In genomic region chr19:893775-894090, GRCh38 we compare ENCODE assay signal across 8 cellular contexts. TPM values are rescaled to one million over a fixed set of nuclear protein-coding genes. Genes with fewer than 3 reads are reported as not detected.
DNase-seq lines count a peak whose midpoint lies in the region; ATAC-seq and TF ChIP-seq lines count a peak whose summit lies in the region.
"Had no signal": no experiment of that assay in that cellular context is flagged by ENCODE, and none has a peak within 500 bp of the region (broad histone marks: within the 10 kb centered on the region; RNA-seq: fewer than 3 reads in every experiment).

No MANE protein-coding gene starts in this region.

- peaks cover 6 to 7% of the 10 kb centered on the region in 2 experiments for H3K4me1 Mint-ChIP-seq in H9
- H3K4me1 Mint-ChIP-seq in stimulated activated naive B cell treated with anti-CD40 and anti-IgM and Interleukin-4, amounts not matched to agents 10 μg/mL and 1 μg/mL and 100 μg/mL, for 72 hours: peaks cover 20 to 37% of the 10 kb centered on the region in 2 donors

- WGBS in H9 (ENCODE audit: extremely low coverage, insufficient read length, low lambda C conversion rate): no CpG with 5 or more reads among the region's 12 CpGs
- 87% methylated on average over 12 of the region's 12 CpGs for WGBS in hepatocyte (ENCODE audit: low lambda C conversion rate, missing lambda C conversion rate)
- no CpG with 5 or more reads among the region's 12 CpGs for WGBS in neuronal stem cell (ENCODE audit: extremely low coverage in 2 of 2, insufficient read length in 2 of 2, insufficient replicate concordance in 1 of 2), 2 donors

- H2AFZ ChIP-seq in H9 (ENCODE audit: low read length): no peak overlapping the region
- no peak overlapping the region for H2AFZ ChIP-seq in hepatocyte
- H2AFZ ChIP-seq in neuronal stem cell (ENCODE audit: low read length): no peak overlapping the region

- H3K27me3 Mint-ChIP-seq in H9 (ENCODE audit: low read depth): peaks cover 4% of the 10 kb centered on the region; the same call in 1 of the 2 replicates
- no peaks in the 10 kb centered on the region for H3K27me3 Mint-ChIP-seq in stimulated activated naive B cell treated with anti-CD40 and anti-IgM and Interleukin-4, amounts not matched to agents 10 μg/mL and 1 μg/mL and 100 μg/mL, for 72 hours

- H4K91ac ChIP-seq in H9 (ENCODE audit: insufficient read length, low read depth, low read length) (no peak overlapping the region), neuronal stem cell (ENCODE audit: low read depth, low read length, poor library complexity) (no peak overlapping the region)

- H3K4me3 ChIP-seq in hepatocyte (no peak overlapping the region), neuronal stem cell (ENCODE audit: low read length in 2 of 2) (peak overlapping the region in 1 of 2 donors; percentile 24)

- H2BK15ac ChIP-seq in H9 (ENCODE audit: low read depth, low read length) (no peak overlapping the region), neuronal stem cell (ENCODE audit: low read length) (no peak overlapping the region)

- DNase-seq in H9: no peak
- DNase-seq in hepatocyte (ENCODE audit: low spot score): no peak
- DNase-seq in stimulated activated naive B cell treated with anti-CD40 and anti-IgM and Interleukin-4, amounts not matched to agents 10 μg/mL and 1 μg/mL and 100 μg/mL, for 72 hours: no peak
- DNase-seq in neuronal stem cell (ENCODE audit: low spot score): no peak
- DNase-seq in NCI-H2227 treated with DMSO at 0.1 percent for 48 hours (lab: John Stamatoyannopoulos, UW): no peak

- H3K9me2 ChIP-seq in hepatocyte (replicated peaks; ENCODE audit: insufficient read depth): no peaks in the 10 kb centered on the region

- H3K14ac ChIP-seq in H9 (ENCODE audit: insufficient read depth, low read length) (no peak overlapping the region), neuronal stem cell (ENCODE audit: low read length) (no peak overlapping the region)

- H3K4ac ChIP-seq in H9 (ENCODE audit: low read depth, low read length): no peak overlapping the region
- no peak overlapping the region for H3K4ac ChIP-seq in neuronal stem cell (ENCODE audit: low read length)

- TF ChIP-seq CTCF in H9 (conservative IDR thresholded peaks at IDR 0.05): no peak
- TF ChIP-seq CTCF in VCaP (conservative IDR thresholded peaks at IDR 0.05): no peak
- TF ChIP-seq CTCF in hepatocyte (IDR thresholded peaks at IDR 0.05; ENCODE audit: poor library complexity): no peak

- H3K79me1 ChIP-seq in H9 (ENCODE audit: insufficient read depth, low read depth, low read length, poor library complexity, severe bottlenecking) (no peaks in the 10 kb centered on the region), neuronal stem cell (ENCODE audit: low read depth, low read length) (peaks cover 12% of the 10 kb centered on the region)

- H3K18ac ChIP-seq in H9 (ENCODE audit: insufficient read length, low read depth, low read length): no peak overlapping the region
- no peak overlapping the region for H3K18ac ChIP-seq in neuronal stem cell (ENCODE audit: low read length)

- no peaks in the 10 kb centered on the region for H3K9me3 ChIP-seq in H9 (ENCODE audit: control insufficient read depth, low read depth, low read length)
- H3K9me3 ChIP-seq in hepatocyte (ENCODE audit: low read depth): no peaks in the 10 kb centered on the region
- peaks cover 0 to 2% of the 10 kb centered on the region in 2 donors for H3K9me3 ChIP-seq in neuronal stem cell (replicated peaks in 1 of 2; ENCODE audit: control insufficient read depth in 2 of 2, insufficient read depth in 1 of 2, low read depth in 1 of 2, low read length in 2 of 2)

- H3T11ph ChIP-seq in H9 (ENCODE audit: low read length): no peak overlapping the region

- peak overlapping the region; percentile 88 to 99 (median 98); a peak in 4 of 7 replicates for H3K27ac Mint-ChIP-seq in H9
- peak overlapping the region; percentile 100 for H3K27ac Mint-ChIP-seq in stimulated activated naive B cell treated with anti-CD40 and anti-IgM and Interleukin-4, amounts not matched to agents 10 μg/mL and 1 μg/mL and 100 μg/mL, for 72 hours

- no peak overlapping the region for H3K23ac ChIP-seq in H9 (ENCODE audit: insufficient read length, low read depth, low read length)
- no peak overlapping the region for H3K23ac ChIP-seq in neuronal stem cell (ENCODE audit: low read depth, low read length, poor library complexity)

- no peak overlapping the region for H3K9ac ChIP-seq in H9 (ENCODE audit: extremely low read depth, insufficient read length, low read length)
- H3K9ac ChIP-seq in neuronal stem cell (ENCODE audit: low read depth, low read length, poor library complexity): no peak overlapping the region

- peak overlapping the region; percentile 79 to 85 for H3K4me3 Mint-ChIP-seq in H9
- H3K4me3 Mint-ChIP-seq in stimulated activated naive B cell treated with anti-CD40 and anti-IgM and Interleukin-4, amounts not matched to agents 10 μg/mL and 1 μg/mL and 100 μg/mL, for 72 hours: peak overlapping the region; percentile 93 to 95

- H3K36me3 ChIP-seq in hepatocyte (replicated peaks; ENCODE audit: insufficient read depth, low read depth): no peaks in the 10 kb centered on the region
- H3K36me3 ChIP-seq in neuronal stem cell (replicated peaks in 1 of 2; ENCODE audit: control insufficient read depth in 2 of 2, insufficient read depth in 2 of 2, low read length in 2 of 2): peaks cover 14 to 45% of the 10 kb centered on the region in 2 donors

- ATAC-seq in stimulated activated naive B cell treated with anti-CD40 and anti-IgM and Interleukin-4, amounts not matched to agents 10 μg/mL and 1 μg/mL and 100 μg/mL, for 72 hours (replicated peaks): no peak
- no peak for ATAC-seq in HG03520 (IDR thresholded peaks at IDR 0.05; ENCODE audit: unreplicated experiment)

- H3K27me3 ChIP-seq in H9 (ENCODE audit: insufficient read depth, low read length): no peaks in the 10 kb centered on the region
- no peaks in the 10 kb centered on the region for H3K27me3 ChIP-seq in hepatocyte
- H3K27me3 ChIP-seq in neuronal stem cell (ENCODE audit: control insufficient read depth in 3 of 3, insufficient read depth in 3 of 3, low read depth in 1 of 3, low read length in 3 of 3): no peaks in the 10 kb centered on the region

- no peak overlapping the region for H2BK20ac ChIP-seq in H9 (ENCODE audit: low read depth, low read length, poor library complexity, severe bottlenecking)

- peaks cover 4% of the 10 kb centered on the region for H3K23me2 ChIP-seq in H9 (ENCODE audit: insufficient read length, low read depth, low read length, poor library complexity, severe bottlenecking)

- H4K8ac ChIP-seq in H9 (replicated peaks; ENCODE audit: insufficient read length, low read depth, low read length) (no peak overlapping the region), neuronal stem cell (ENCODE audit: low read depth, low read length) (no peak overlapping the region)

- no peak overlapping the region for H4K5ac ChIP-seq in H9 (ENCODE audit: insufficient read length, low read depth, low read length)

- H3K4me1 ChIP-seq in H9 (ENCODE audit: insufficient read depth, low read length): no peaks in the 10 kb centered on the region
- H3K4me1 ChIP-seq in hepatocyte (ENCODE audit: insufficient read depth): no peaks in the 10 kb centered on the region
- peaks cover 0 to 4% of the 10 kb centered on the region in 2 donors for H3K4me1 ChIP-seq in neuronal stem cell (ENCODE audit: control insufficient read depth in 2 of 2, insufficient read depth in 1 of 2, low read depth in 1 of 2, low read length in 2 of 2)

- H3K27ac ChIP-seq in H9 (ENCODE audit: insufficient read length, low read depth, low read length) (no peak overlapping the region), VCaP (peak overlapping the region; percentile 94), hepatocyte (peak overlapping the region; percentile 92), neuronal stem cell (replicated peaks; ENCODE audit: low read length) (no peak overlapping the region)

- no peak overlapping the region for H2BK12ac ChIP-seq in H9 (ENCODE audit: insufficient read length, low read depth, low read length)
- H2BK12ac ChIP-seq in neuronal stem cell (ENCODE audit: low read length): no peak overlapping the region

- no peaks in the 10 kb centered on the region; the same call in 1 of the 2 replicates for H3K79me2 ChIP-seq in H9 (ENCODE audit: insufficient read depth, low read length)
- peaks cover 20% of the 10 kb centered on the region for H3K79me2 ChIP-seq in hepatocyte

- H2AK5ac ChIP-seq in H9 (ENCODE audit: insufficient read length, low read length) (no peak overlapping the region), neuronal stem cell (ENCODE audit: low read depth, low read length) (no peak overlapping the region)

- no peak overlapping the region for H2BK5ac ChIP-seq in H9 (ENCODE audit: insufficient read length, low read length)
- no peak overlapping the region for H2BK5ac ChIP-seq in neuronal stem cell (ENCODE audit: low read length)

- H3K9me3 Mint-ChIP-seq in H9: no peaks in the 10 kb centered on the region; a peak in 1 of 5 replicates
- H3K9me3 Mint-ChIP-seq in stimulated activated naive B cell treated with anti-CD40 and anti-IgM and Interleukin-4, amounts not matched to agents 10 μg/mL and 1 μg/mL and 100 μg/mL, for 72 hours: no peaks in the 10 kb centered on the region

- no peak overlapping the region for H3K56ac ChIP-seq in H9 (ENCODE audit: insufficient read length, low read depth, low read length)

- H4K20me1 ChIP-seq in H9 (ENCODE audit: control insufficient read depth, insufficient read depth, insufficient read length): peaks cover 2% of the 10 kb centered on the region
- H4K20me1 ChIP-seq in hepatocyte (ENCODE audit: insufficient read depth, poor library complexity, severe bottlenecking): no peaks in the 10 kb centered on the region

- peaks cover 2 to 37% (median 32%) of the 10 kb centered on the region in 3 experiments; a peak in 6 of 7 replicates for H3K36me3 Mint-ChIP-seq in H9 (ENCODE audit: insufficient read depth in 1 of 3, low read depth in 3 of 3)
- peaks cover 29 to 34% of the 10 kb centered on the region in 2 donors for H3K36me3 Mint-ChIP-seq in stimulated activated naive B cell treated with anti-CD40 and anti-IgM and Interleukin-4, amounts not matched to agents 10 μg/mL and 1 μg/mL and 100 μg/mL, for 72 hours

- H3K4me2 ChIP-seq in H9 (ENCODE audit: insufficient read depth, insufficient read length, low read length) (no peak overlapping the region), hepatocyte (peak overlapping the region; percentile 68), neuronal stem cell (ENCODE audit: insufficient read depth, low read length, poor library complexity, severe bottlenecking) (no peak overlapping the region)

- H2BK120ac ChIP-seq in H9 (ENCODE audit: low read depth, low read length, poor library complexity, severe bottlenecking) (no peak overlapping the region), neuronal stem cell (ENCODE audit: low read depth, low read length) (no peak overlapping the region)

RNA-seq across cellular contexts. Expression of gene RNU6-9, which starts 0.4 kb away (rescaled TPM):
- total RNA-seq in H9 (2021) (not detected in 2 replicates), hepatocyte (not detected in 2 replicates)
- not detected in 2 replicates for polyA plus RNA-seq in hepatocyte
- not detected for polyA plus RNA-seq in neuronal stem cell (2013, experiment 1 of 2)
- not detected for polyA plus RNA-seq in neuronal stem cell (2013, experiment 2 of 2)
- total RNA-seq: mesenteric fat pad had no signal

RNA-seq across cellular contexts. Expression of gene MED16, which starts 0.7 kb away (rescaled TPM):
- total RNA-seq in H9 (2021) (83.1 and 84.1 TPM in 2 replicates), hepatocyte (24.4 and 32.1 TPM in 2 replicates)
- 80.9 and 111 TPM in 2 replicates for polyA plus RNA-seq in hepatocyte
- 33.3 TPM for polyA plus RNA-seq in neuronal stem cell (2013, experiment 1 of 2)
- 32.9 TPM for polyA plus RNA-seq in neuronal stem cell (2013, experiment 2 of 2)

RNA-seq across cellular contexts. Expression of gene R3HDM4, which starts 19.3 kb away (rescaled TPM):
- total RNA-seq in H9 (2021) (66.2 and 66.4 TPM in 2 replicates), hepatocyte (42.2 and 44.1 TPM in 2 replicates)
- polyA plus RNA-seq in hepatocyte: 86.6 and 88.2 TPM in 2 replicates
- 52.8 TPM for polyA plus RNA-seq in neuronal stem cell (2013, experiment 1 of 2)
- 52.4 TPM for polyA plus RNA-seq in neuronal stem cell (2013, experiment 2 of 2)

RNA-seq across cellular contexts. Expression of gene KISS1R, which starts 23.4 kb away (rescaled TPM):
- total RNA-seq in H9 (2021) (3.3 and 5.9 TPM in 2 replicates), hepatocyte (1.3 and 1.4 TPM in 2 replicates)
- polyA plus RNA-seq in hepatocyte: 2.1 and 4.2 TPM in 2 replicates
- 0.29 TPM for polyA plus RNA-seq in neuronal stem cell (2013, experiment 1 of 2)
- polyA plus RNA-seq in neuronal stem cell (2013, experiment 2 of 2): 0.39 TPM
- total RNA-seq: mesenteric fat pad had no signal

RNA-seq across cellular contexts. Expression of gene ARID3A, which starts 32.1 kb away (rescaled TPM):
- total RNA-seq in H9 (2021) (98.3 and 104 TPM in 2 replicates), hepatocyte (95.9 and 122 TPM in 2 replicates)
- polyA plus RNA-seq in hepatocyte: 180 and 203 TPM in 2 replicates
- 61.6 TPM for polyA plus RNA-seq in neuronal stem cell (2013, experiment 1 of 2)
- 65.4 TPM for polyA plus RNA-seq in neuronal stem cell (2013, experiment 2 of 2)

Comparison
In these comparisons a context has a peak if more than half of its experiments do, and no peak if none do; other contexts are left out.
1. H3K27ac ChIP-seq: peak in VCaP (single experiment) and hepatocyte (single experiment); none in H9 (single experiment) and neuronal stem cell (single experiment).